ENCODE assay signal across 1 cellular context in genomic region chr20:47551240-47551639, GRCh38.
TF ChIP-seq lines count a peak whose summit lies in the region.

No MANE protein-coding gene starts in this region.

TF ChIP-seq in K562, 482 proteins besides CTCF, POLR2A, EP300 and RAD21:
- TF ChIP-seq ZBTB11 (CRISPR knock-in tag; IDR thresholded peaks at IDR 0.05): peak in 1 of 3 experiments; percentile 68; a peak in 2 of 6 replicates
- TF ChIP-seq ZNF764 (CRISPR knock-in tag; IDR thresholded peaks at IDR 0.05; ENCODE audit: low read depth): no peak
- TF ChIP-seq CHD7 (IDR thresholded peaks at IDR 0.05; ENCODE audit: low read depth, low read length): no peak
- TF ChIP-seq MEIS2 (IDR thresholded peaks at IDR 0.05; ENCODE audit: partially characterized antibody): peak; percentile 23
- 0 out of 4 replicates have a peak, but pooled peaks of 1 of the 2 experiments have one; percentile 25 for TF ChIP-seq BCLAF1 (IDR thresholded peaks at IDR 0.05; ENCODE audit: borderline replicate concordance in 1 of 2, control insufficient read depth in 1 of 2, low read depth in 2 of 2, low read length in 1 of 2)
- TF ChIP-seq TCF7L2 (IDR thresholded peaks at IDR 0.05; ENCODE audit: low read depth, low read length): no peak
- no peak for TF ChIP-seq CAMTA2 (CRISPR knock-in tag; conservative IDR thresholded peaks at IDR 0.05)
- 0 out of 2 replicates have a peak, but pooled peaks have one; percentile 26 for TF ChIP-seq ATF3 (IDR thresholded peaks at IDR 0.05)
- TF ChIP-seq ATF3 (CRISPR knock-in tag; conservative IDR thresholded peaks at IDR 0.05): no peak
- TF ChIP-seq EWSR1 (IDR thresholded peaks at IDR 0.05; ENCODE audit: borderline replicate concordance, low read depth, partially characterized antibody): peak; percentile 24
- no peak for TF ChIP-seq SFPQ (IDR thresholded peaks at IDR 0.05; ENCODE audit: low read depth, low read length)
